1 cellular context compared by ENCODE assay signal in the genomic region with DNA sequence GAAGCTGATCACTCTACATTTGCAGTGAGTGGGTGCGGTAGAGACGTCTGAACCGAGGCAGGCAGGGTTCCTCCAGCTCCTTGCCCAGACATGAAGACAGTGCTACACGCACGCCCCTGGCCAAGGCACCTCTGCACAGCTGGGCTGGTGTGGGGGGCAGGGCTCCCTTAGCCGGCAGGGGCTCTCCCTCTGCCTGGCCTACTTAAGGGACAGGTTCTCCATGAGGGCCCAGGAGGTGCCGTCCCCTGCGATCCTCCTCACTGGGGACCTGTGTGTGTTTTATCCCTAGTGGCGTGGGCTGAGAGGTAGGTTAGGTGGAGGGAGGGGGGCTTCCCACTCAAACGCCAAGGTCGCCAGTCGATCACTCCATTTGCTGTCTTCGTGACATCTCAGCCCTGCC.
TF ChIP-seq lines count a peak whose summit lies in the region.

No MANE protein-coding gene starts in this region.

TF ChIP-seq in HepG2, 621 proteins besides CTCF, POLR2A, EP300 and RAD21:
- TF ChIP-seq NRL (CRISPR knock-in tag; IDR thresholded peaks at IDR 0.05; ENCODE audit: borderline replicate concordance) (no peak), NBN (conservative IDR thresholded peaks at IDR 0.05) (no peak), ARNT (IDR thresholded peaks at IDR 0.05) (no peak), SIN3A (IDR thresholded peaks at IDR 0.05; ENCODE audit: borderline replicate concordance, low read depth, low read length) (no peak), ZNF879 (CRISPR knock-in tag; IDR thresholded peaks at IDR 0.05) (no peak)
- TF ChIP-seq, protein P1, sequence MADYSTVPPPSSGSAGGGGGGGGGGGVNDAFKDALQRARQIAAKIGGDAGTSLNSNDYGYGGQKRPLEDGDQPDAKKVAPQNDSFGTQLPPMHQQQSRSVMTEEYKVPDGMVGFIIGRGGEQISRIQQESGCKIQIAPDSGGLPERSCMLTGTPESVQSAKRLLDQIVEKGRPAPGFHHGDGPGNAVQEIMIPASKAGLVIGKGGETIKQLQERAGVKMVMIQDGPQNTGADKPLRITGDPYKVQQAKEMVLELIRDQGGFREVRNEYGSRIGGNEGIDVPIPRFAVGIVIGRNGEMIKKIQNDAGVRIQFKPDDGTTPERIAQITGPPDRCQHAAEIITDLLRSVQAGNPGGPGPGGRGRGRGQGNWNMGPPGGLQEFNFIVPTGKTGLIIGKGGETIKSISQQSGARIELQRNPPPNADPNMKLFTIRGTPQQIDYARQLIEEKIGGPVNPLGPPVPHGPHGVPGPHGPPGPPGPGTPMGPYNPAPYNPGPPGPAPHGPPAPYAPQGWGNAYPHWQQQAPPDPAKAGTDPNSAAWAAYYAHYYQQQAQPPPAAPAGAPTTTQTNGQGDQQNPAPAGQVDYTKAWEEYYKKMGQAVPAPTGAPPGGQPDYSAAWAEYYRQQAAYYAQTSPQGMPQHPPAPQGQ (CRISPR knock-in tag; IDR thresholded peaks at IDR 0.05; ENCODE audit: borderline replicate concordance), result no peak
